Comparison of ENCODE assay signal across 32 cellular contexts in the genomic region with DNA sequence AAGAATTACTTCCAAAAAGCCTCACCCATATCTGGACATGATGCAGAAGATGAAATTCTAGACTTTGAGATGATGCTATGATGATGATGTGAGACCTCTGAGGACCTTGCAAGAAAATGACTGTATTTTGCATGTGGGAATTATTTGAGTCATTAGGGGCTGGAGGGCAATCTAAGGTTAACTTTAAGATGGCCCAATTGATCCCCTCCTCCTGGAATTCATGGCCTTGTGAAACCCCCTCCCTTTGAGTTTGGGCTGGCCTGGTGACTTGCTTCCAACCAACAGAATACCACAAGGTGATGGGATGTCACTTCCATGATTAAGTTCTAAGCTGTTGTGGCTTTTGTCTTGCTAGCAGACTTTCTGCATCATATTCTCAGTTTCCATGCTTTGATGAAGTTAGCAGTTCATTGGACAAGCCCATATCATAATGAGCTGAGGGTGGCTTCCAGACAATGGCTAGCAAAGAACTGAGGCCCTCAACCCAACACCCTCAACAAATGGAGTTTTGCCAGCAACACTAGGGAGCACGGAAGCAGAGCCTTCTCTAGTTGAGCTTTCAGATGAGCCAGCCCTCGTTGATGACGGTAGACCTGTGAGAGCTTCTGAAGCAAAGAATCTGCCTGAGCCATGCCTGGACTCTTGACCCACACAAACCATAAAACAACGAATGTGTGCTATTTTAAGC. TPM values are rescaled to one million over a fixed set of nuclear protein-coding genes. Genes with fewer than 3 reads are reported as not detected.
DNase-seq lines count a peak whose midpoint lies in the region; ATAC-seq, FAIRE-seq and TF ChIP-seq lines count a peak whose summit lies in the region.
"Had no signal": no experiment of that assay in that cellular context is flagged by ENCODE, and none has a peak within 500 bp of the region (broad histone marks: within the 10 kb centered on the region; RNA-seq: fewer than 3 reads in every experiment).

No MANE protein-coding gene starts in this region.

- no peaks in the 10 kb centered on the region for H3K9me1 ChIP-seq in K562 (ENCODE audit: control insufficient read depth, insufficient read depth, low read length)

- H2AFZ ChIP-seq in K562 (ENCODE audit: low read depth, low read length), result no peak overlapping the region

- H3K27ac ChIP-seq in K562 (ENCODE audit: extremely low read depth, low read depth, low read length), result no peak overlapping the region
- H3K27ac ChIP-seq: BLaER1, breast epithelium, lower lobe of right lung, psoas muscle, stomach, vagina had no signal

- no peaks in the 10 kb centered on the region for H3K9me3 Mint-ChIP-seq in activated T-cell treated with anti-CD3 and anti-CD28 coated beads, Interleukin-2, amount 50 U/mL, for 4 hours
- no peaks in the 10 kb centered on the region for H3K9me3 Mint-ChIP-seq in stimulated activated naive CD8-positive, alpha-beta T cell treated with anti-CD3 and anti-CD28 coated beads, Interleukin-15, Interleukin-2, amounts not matched to agents 100 ng/mL and 50 ng/mL, for 24 hours
- H3K9me3 Mint-ChIP-seq: natural killer cell had no signal

- in situ Hi-C loops in K562 (cut with MboI), result no loop called here

- 4% methylated on average over 4 of the region's 4 CpGs for WGBS in K562 (ENCODE audit: insufficient coverage, low coverage, missing lambda C conversion rate)

- TF ChIP-seq RAD21 in K562 (CRISPR knock-in tag; conservative IDR thresholded peaks at IDR 0.05 in 1 of 2, IDR thresholded peaks at IDR 0.05 in 1 of 2), result no peak

- H3K4me3 ChIP-seq in K562, result no peak overlapping the region
- H3K4me3 ChIP-seq: BLaER1, breast epithelium, lower lobe of right lung, psoas muscle, stomach, vagina had no signal

- H3K27me3 Mint-ChIP-seq in activated T-cell treated with anti-CD3 and anti-CD28 coated beads, Interleukin-2, amount 50 U/mL, for 4 hours (ENCODE audit: low read depth), result no peaks in the 10 kb centered on the region
- no peaks in the 10 kb centered on the region for H3K27me3 Mint-ChIP-seq in stimulated activated naive CD8-positive, alpha-beta T cell treated with anti-CD3 and anti-CD28 coated beads, Interleukin-15, Interleukin-2, amounts not matched to agents 100 ng/mL and 50 ng/mL, for 24 hours
- H3K27me3 Mint-ChIP-seq: IgD-negative memory B cell had no signal

- no peak for TF ChIP-seq POLR2A in K562 (conservative IDR thresholded peaks at IDR 0.05)

- peaks cover 13% of the 10 kb centered on the region for H3K36me3 Mint-ChIP-seq in activated T-cell treated with anti-CD3 and anti-CD28 coated beads, Interleukin-2, amount 50 U/mL, for 4 hours (ENCODE audit: insufficient read depth)
- peaks cover 12% of the 10 kb centered on the region for H3K36me3 Mint-ChIP-seq in stimulated activated naive CD8-positive, alpha-beta T cell treated with anti-CD3 and anti-CD28 coated beads, Interleukin-15, Interleukin-2, amounts not matched to agents 100 ng/mL and 50 ng/mL, for 24 hours (ENCODE audit: low read depth)
- H3K36me3 Mint-ChIP-seq: natural killer cell had no signal

- peak overlapping the region; percentile 42 for H3K27ac Mint-ChIP-seq in stimulated activated naive CD8-positive, alpha-beta T cell treated with anti-CD3 and anti-CD28 coated beads, Interleukin-15, Interleukin-2, amounts not matched to agents 100 ng/mL and 50 ng/mL, for 24 hours
- H3K27ac Mint-ChIP-seq: IgD-negative memory B cell, natural killer cell had no signal

- FAIRE-seq in K562 (lab: Jason Lieb, UNC), result no peak
- FAIRE-seq: frontal cortex, GM12891, RCC 7860 had no signal

- POLR2A ChIA-PET in K562 (lab: Yijun Ruan, JAX), result no interaction called here

- no peaks in the 10 kb centered on the region for H3K4me1 Mint-ChIP-seq in activated T-cell treated with anti-CD3 and anti-CD28 coated beads, Interleukin-2, amount 50 U/mL, for 4 hours (ENCODE audit: low read depth)
- peaks cover 13% of the 10 kb centered on the region for H3K4me1 Mint-ChIP-seq in stimulated activated naive CD8-positive, alpha-beta T cell treated with anti-CD3 and anti-CD28 coated beads, Interleukin-15, Interleukin-2, amounts not matched to agents 100 ng/mL and 50 ng/mL, for 24 hours (ENCODE audit: low read depth)
- H3K4me1 Mint-ChIP-seq: IgD-negative memory B cell, natural killer cell had no signal

- H3K79me2 ChIP-seq in K562 (ENCODE audit: control insufficient read depth, insufficient read depth, low read length), result no peaks in the 10 kb centered on the region

- peaks cover 0 to 3% of the 10 kb centered on the region in 2 experiments; a peak in 1 of 5 replicates for H3K27me3 ChIP-seq in K562 (ENCODE audit: control insufficient read depth in 2 of 2, insufficient read depth in 2 of 2, low read length in 2 of 2)
- H3K27me3 ChIP-seq: BLaER1, breast epithelium, stomach, vagina had no signal

- peak; percentile 80 to 82 for ATAC-seq in activated T-cell treated with anti-CD3 and anti-CD28 coated beads, Interleukin-2, amount 50 U/mL, for 4 hours
- ATAC-seq in K562, result no peak
- no peak for ATAC-seq in esophagus mucosa
- ATAC-seq: lower lobe of right lung, natural killer cell, psoas muscle, sciatic nerve had no signal

- H3K9ac ChIP-seq in K562 (ENCODE audit: insufficient read depth in 1 of 2, low read depth in 2 of 2, low read length in 2 of 2), result no peak overlapping the region
- H3K9ac ChIP-seq: BLaER1 had no signal

- CTCF ChIA-PET in K562 (lab: Yijun Ruan, JAX; ENCODE audit: low intra/inter-chr PET ratio), result no interaction called here

- H3K4me3 Mint-ChIP-seq in activated T-cell treated with anti-CD3 and anti-CD28 coated beads, Interleukin-2, amount 50 U/mL, for 4 hours, result no peak overlapping the region
- no peak overlapping the region for H3K4me3 Mint-ChIP-seq in stimulated activated naive CD8-positive, alpha-beta T cell treated with anti-CD3 and anti-CD28 coated beads, Interleukin-15, Interleukin-2, amounts not matched to agents 100 ng/mL and 50 ng/mL, for 24 hours
- H3K4me3 Mint-ChIP-seq: IgD-negative memory B cell, natural killer cell had no signal

- no peak for TF ChIP-seq CTCF in K562 (IDR thresholded peaks at IDR 0.05 in 2 of 3, conservative IDR thresholded peaks at IDR 0.05 in 1 of 3; ENCODE audit: insufficient read depth in 2 of 3, low read depth in 1 of 3, low read length in 3 of 3)

- H4K20me1 ChIP-seq in K562 (replicated peaks; ENCODE audit: control insufficient read depth, insufficient read depth, low read length), result no peaks in the 10 kb centered on the region
- H4K20me1 ChIP-seq: BLaER1 had no signal

- no peak for DNase-seq in activated T-cell treated with anti-CD3 and anti-CD28 coated beads, Interleukin-2, amount 50 U/mL, for 4 hours
- DNase-seq in activated T-cell treated with anti-CD3 and anti-CD28 coated beads, Interleukin-2, amount 50 U/mL, for 1 hour, result no peak
- DNase-seq in activated T-cell treated with anti-CD3 and anti-CD28 coated beads, Interleukin-2, amount 50 U/mL, for 48 hours, result peak; percentile 42 to 52
- no peak for DNase-seq in K562 (ENCODE audit: extremely low read depth in 1 of 4, low spot score in 3 of 4)
- no peak for DNase-seq in LoVo (ENCODE audit: low spot score)
- DNase-seq: activated naive CD4-positive, alpha-beta T cell treated with Interleukin-2 at 50 U/mL for 16 hours; DMS153; kidney glomerular epithelial cell; lower lobe of right lung; natural killer cell; NCI-H146; NCI-H2107; NCI-H345; NCI-H748 treated with DMSO at 0.1 percent for 48 hours; nucleus accumbens; psoas muscle; SHP77 treated with DMSO at 0.1 percent for 48 hours; stimulated activated CD4-positive, alpha-beta T cell treated with anti-CD3 and anti-CD28 coated beads, Interleukin-12 subunit alpha, Interleukin-12 subunit beta, amount 100 ng/mL, for 4 hours; stomach had no signal

- no peak for TF ChIP-seq EP300 in K562 (IDR thresholded peaks at IDR 0.05; ENCODE audit: low read length)

- no peaks in the 10 kb centered on the region for H3K36me3 ChIP-seq in K562 (ENCODE audit: control insufficient read depth, insufficient read depth, low read length)
- H3K36me3 ChIP-seq: breast epithelium, vagina had no signal

- intact Hi-C loops in K562 (cut with micrococcal nuclease), result no loop called here

- no peak overlapping the region for H3K4me2 ChIP-seq in K562 (ENCODE audit: insufficient read depth, low read length)
- H3K4me2 ChIP-seq: BLaER1 had no signal

- BruUV-seq in K562 (replicated peaks; lab: Mats Ljungman, UMichigan), result no TSS peak

- H3K4me1 ChIP-seq in K562 (replicated peaks in 1 of 2; ENCODE audit: control insufficient read depth in 2 of 2, insufficient read depth in 2 of 2, low read length in 2 of 2), result no peaks in the 10 kb centered on the region
- H3K4me1 ChIP-seq: BLaER1, breast epithelium, lower lobe of right lung, psoas muscle, vagina had no signal

- H3K9me3 ChIP-seq in K562 (replicated peaks; ENCODE audit: control insufficient read depth, insufficient read depth, low read depth, low read length), result no peaks in the 10 kb centered on the region
- H3K9me3 ChIP-seq: BLaER1, breast epithelium, lower lobe of right lung, psoas muscle, stomach, vagina had no signal

RNA-seq across cellular contexts. Expression of a gene that starts 7.4 kb away (rescaled TPM):
- total RNA-seq in activated T-cell treated with anti-CD3 and anti-CD28 coated beads, Interleukin-2, amount 50 U/mL, for 4 hours, result 1 to 10 TPM; 4.9 to 6.4 (median 5.5) TPM
- total RNA-seq in K562 (2011; cell fraction: chromatin; rRNA removed; ENCODE audit: low replicate concordance), result 0.65 and 1.2 TPM in 2 replicates
- 0.66 and 1.3 TPM in 2 replicates for total RNA-seq in K562 (2011; cell fraction: nucleolus; rRNA removed)
- total RNA-seq in K562 (2011; cell fraction: nucleoplasm; rRNA removed), result 0.95 and 1.3 TPM in 2 replicates
- total RNA-seq in K562 (2014; rRNA removed), result 2.2 and 3.5 TPM in 2 replicates
- 4.4 and 4.5 TPM in 2 replicates for total RNA-seq in K562 (2014; rRNA removed; fragmentation: Illumina TruSeq; extraction: Trizol)
- 2.1 and 4.0 TPM in 2 replicates for total RNA-seq in K562 (2015; rRNA removed; fragmentation: Illumina TruSeq; extraction: Trizol)
- 4.6 and 5.1 TPM in 2 replicates for total RNA-seq in K562 (2021)
- 3.9 and 4.2 TPM in 2 replicates for polyA plus RNA-seq in K562 (2011; rRNA removed)
- polyA plus RNA-seq in K562 (2011; cell fraction: cytosol; rRNA removed), result 2.5 and 3.8 TPM in 2 replicates
- polyA plus RNA-seq in K562 (2011; cell fraction: nucleus; rRNA removed), result 0.98 and 1.6 TPM in 2 replicates
- polyA plus RNA-seq in K562 (2012), result 3.3 and 5.1 TPM in 2 replicates
- polyA plus RNA-seq in K562 (2014; fragmentation: Illumina TruSeq; extraction: Trizol), result 3.5 and 3.8 TPM in 2 replicates
- under 1 TPM; 0.72 to 0.81 TPM for polyA plus RNA-seq in K562 (2014; fragmentation: Nextera tagmentation; extraction: Ambion mirVana)
- 4.1 and 5.0 TPM in 2 replicates for polyA plus RNA-seq in K562 (2014; rRNA removed)
- 3.8 and 4.9 TPM in 2 replicates for polyA minus RNA-seq in K562 (2011; rRNA and poly(A)+ RNA removed)
- 1.3 and 3.0 TPM in 2 replicates for polyA minus RNA-seq in K562 (2011; cell fraction: cytosol; rRNA and poly(A)+ RNA removed)
- 1.5 and 1.8 TPM in 2 replicates for polyA minus RNA-seq in K562 (2011; cell fraction: nucleus; rRNA and poly(A)+ RNA removed)
- 13.5 TPM for total RNA-seq in esophagus mucosa

RNA-seq across cellular contexts. Expression of a gene that starts 27.7 kb away (rescaled TPM):
- total RNA-seq in activated T-cell treated with anti-CD3 and anti-CD28 coated beads, Interleukin-2, amount 50 U/mL, for 4 hours, result under 1 TPM; 0.58 to 0.76 (median 0.73) TPM
- 3.7 and 5.2 TPM in 2 replicates for total RNA-seq in K562 (2011; cell fraction: chromatin; rRNA removed; ENCODE audit: low replicate concordance)
- 1.5 and 2.1 TPM in 2 replicates for total RNA-seq in K562 (2011; cell fraction: nucleolus; rRNA removed)
- 4.3 and 5.7 TPM in 2 replicates for total RNA-seq in K562 (2011; cell fraction: nucleoplasm; rRNA removed)
- 1.7 and 2.9 TPM in 2 replicates for total RNA-seq in K562 (2014; rRNA removed)
- total RNA-seq in K562 (2014; rRNA removed; fragmentation: Illumina TruSeq; extraction: Trizol), result 1.8 and 2.4 TPM in 2 replicates
- total RNA-seq in K562 (2015; rRNA removed; fragmentation: Illumina TruSeq; extraction: Trizol), result 3.0 and 3.3 TPM in 2 replicates
- total RNA-seq in K562 (2021), result 0.96 and 1.8 TPM in 2 replicates
- polyA plus RNA-seq in K562 (2011; rRNA removed), result 1.9 and 3.0 TPM in 2 replicates
- 0.30 and 1.3 TPM in 2 replicates for polyA plus RNA-seq in K562 (2011; cell fraction: cytosol; rRNA removed)
- polyA plus RNA-seq in K562 (2011; cell fraction: nucleus; rRNA removed), result 6.3 and 11.8 TPM in 2 replicates
- 2.0 and 4.1 TPM in 2 replicates for polyA plus RNA-seq in K562 (2012)
- 1.9 and 2.3 TPM in 2 replicates for polyA plus RNA-seq in K562 (2014; fragmentation: Illumina TruSeq; extraction: Trizol)
- polyA plus RNA-seq in K562 (2014; fragmentation: Nextera tagmentation; extraction: Ambion mirVana), result under 1 TPM; 0.51 to 0.62 TPM
- 2.0 and 2.4 TPM in 2 replicates for polyA plus RNA-seq in K562 (2014; rRNA removed)
- polyA minus RNA-seq in K562 (2011; rRNA and poly(A)+ RNA removed), result 1.9 and 3.8 TPM in 2 replicates
- polyA minus RNA-seq in K562 (2011; cell fraction: cytosol; rRNA and poly(A)+ RNA removed), result not detected in 2 replicates
- polyA minus RNA-seq in K562 (2011; cell fraction: nucleus; rRNA and poly(A)+ RNA removed), result 2.3 and 3.7 TPM in 2 replicates
- 1.2 TPM for total RNA-seq in esophagus mucosa

RNA-seq across cellular contexts. Expression of a gene that starts 30.8 kb away (rescaled TPM):
- total RNA-seq in activated T-cell treated with anti-CD3 and anti-CD28 coated beads, Interleukin-2, amount 50 U/mL, for 4 hours, result not detected
- total RNA-seq in K562 (2011; cell fraction: chromatin; rRNA removed; ENCODE audit: low replicate concordance), result not detected in 2 replicates
- 0.17 TPM in 1 of 2 replicates, not detected in the other for total RNA-seq in K562 (2011; cell fraction: nucleolus; rRNA removed)
- total RNA-seq in K562 (2011; cell fraction: nucleoplasm; rRNA removed), result not detected in 2 replicates
- total RNA-seq in K562 (2014; rRNA removed) (not detected in 2 replicates), K562 (2014; rRNA removed; fragmentation: Illumina TruSeq; extraction: Trizol) (0.06 TPM in 1 of 2 replicates, not detected in the other), K562 (2015; rRNA removed; fragmentation: Illumina TruSeq; extraction: Trizol) (0.23 and 0.25 TPM in 2 replicates), K562 (2021) (0.13 and 0.16 TPM in 2 replicates), esophagus mucosa (not detected)
- polyA plus RNA-seq in K562 (2011; rRNA removed) (not detected in 2 replicates), K562 (2014; fragmentation: Illumina TruSeq; extraction: Trizol) (0.24 TPM in 1 of 2 replicates, not detected in the other), K562 (2014; fragmentation: Nextera tagmentation; extraction: Ambion mirVana) (under 1 TPM; 0.03 to 0.14 TPM), K562 (2014; rRNA removed) (0.26 and 0.29 TPM in 2 replicates)
- polyA plus RNA-seq in K562 (2011; cell fraction: cytosol; rRNA removed), result not detected in 2 replicates
- polyA plus RNA-seq in K562 (2011; cell fraction: nucleus; rRNA removed), result 0.04 and 0.13 TPM in 2 replicates
- 0.10 and 0.17 TPM in 2 replicates for polyA plus RNA-seq in K562 (2012)
- polyA minus RNA-seq in K562 (2011; rRNA and poly(A)+ RNA removed), result not detected in 2 replicates
- polyA minus RNA-seq in K562 (2011; cell fraction: cytosol; rRNA and poly(A)+ RNA removed), result not detected in 2 replicates
- polyA minus RNA-seq in K562 (2011; cell fraction: nucleus; rRNA and poly(A)+ RNA removed), result not detected in 2 replicates
- total RNA-seq: breast epithelium, H4, HT-29, lower lobe of right lung, natural killer cell, sciatic nerve, stomach, vagina had no signal
- polyA plus RNA-seq: AG04450, IgD-negative memory B cell had no signal

Comparison
In these comparisons a context has a peak if more than half of its experiments do, and no peak if none do; other contexts are left out.
1. DNase-seq: peak in activated T-cell treated with anti-CD3 and anti-CD28 coated beads, Interleukin-2, amount 50 U/mL, for 48 hours (2 of 2); none in activated T-cell treated with anti-CD3 and anti-CD28 coated beads, Interleukin-2, amount 50 U/mL, for 4 hours (single experiment), activated T-cell treated with anti-CD3 and anti-CD28 coated beads, Interleukin-2, amount 50 U/mL, for 1 hour (single experiment), K562 (0 of 4) and LoVo (single experiment).
2. ATAC-seq: peak in activated T-cell treated with anti-CD3 and anti-CD28 coated beads, Interleukin-2, amount 50 U/mL, for 4 hours (2 of 2); none in K562 (single experiment) and esophagus mucosa (single experiment).